ENCODE assay signal across 7 cellular contexts in the genomic region with DNA sequence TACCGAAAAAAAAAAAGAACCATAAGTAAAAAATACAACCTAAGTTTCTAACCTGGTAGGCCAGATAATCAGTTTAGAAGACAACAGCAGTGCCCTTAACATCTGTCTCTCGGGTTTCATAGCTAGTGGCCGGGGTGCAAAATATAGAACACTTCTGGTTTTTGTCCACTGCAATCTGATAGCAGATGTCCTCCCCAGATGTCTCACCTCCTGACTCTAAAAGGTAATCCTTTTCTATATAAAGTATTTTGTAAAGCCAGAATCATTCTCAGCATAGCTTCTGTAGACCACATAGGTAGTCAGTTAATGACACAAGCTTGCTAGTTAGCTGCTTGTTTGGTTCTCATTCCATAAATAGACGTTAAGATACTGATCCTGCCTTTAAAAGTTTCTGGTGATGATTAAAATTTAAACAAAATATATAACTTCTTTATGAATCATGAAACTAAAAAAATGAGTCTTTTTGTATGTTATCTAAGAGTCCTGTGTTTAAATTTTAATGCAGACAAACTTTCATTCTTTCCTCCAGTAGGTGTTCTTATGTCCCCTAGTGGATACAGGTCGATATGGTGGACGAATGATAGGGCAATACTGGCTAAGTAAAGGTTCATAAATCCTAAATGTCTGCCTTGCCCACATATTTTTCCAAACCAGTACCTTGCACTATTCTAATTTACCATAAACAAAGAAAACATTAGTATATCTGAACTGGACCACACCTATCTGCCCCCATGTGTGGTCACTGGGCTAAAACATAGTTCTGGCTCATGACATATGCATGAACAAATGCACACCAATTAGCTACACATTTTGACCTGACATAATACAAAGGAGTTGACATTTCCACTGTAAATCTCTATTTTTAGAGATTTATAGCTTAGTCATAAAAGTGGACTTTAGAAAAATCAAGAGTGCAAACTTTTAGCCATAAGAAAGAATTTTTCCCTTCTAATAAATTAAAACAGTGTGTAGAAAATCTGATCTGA.
DNase-seq lines count a peak whose midpoint lies in the region; ATAC-seq and TF ChIP-seq lines count a peak whose summit lies in the region.

No MANE protein-coding gene starts in this region.

- peak; percentile 43; the same call in 1 of the 2 replicates for TF ChIP-seq RAD21 in HCT116 (IDR thresholded peaks at IDR 0.05; ENCODE audit: low read depth)

- POLR2A ChIA-PET in HCT116 (lab: Charles Lee) = no interaction called here

- no TSS peak for BruUV-seq in HCT116 (replicated peaks; lab: Mats Ljungman, UMichigan)

- H3K9me3 ChIP-seq in HCT116 (ENCODE audit: control insufficient read depth in 1 of 2, insufficient read depth in 1 of 2, low read depth in 1 of 2, low read length in 2 of 2) = no peaks in the 10 kb centered on the region
- H3K9me3 ChIP-seq in OCI-LY1 (ENCODE audit: low read length) = no peaks in the 10 kb centered on the region

- ATAC-seq in GM18861 (IDR thresholded peaks at IDR 0.05; ENCODE audit: unreplicated experiment) (peak; percentile 73), HCT116 (no peak)

- H3K27ac ChIP-seq in HCT116 (ENCODE audit: low read depth, low read length) = no peak overlapping the region
- H3K27ac ChIP-seq in OCI-LY1 (ENCODE audit: low read depth, low read length, poor library complexity, severe bottlenecking) = peak overlapping the region; percentile 94

- H3K27me3 ChIP-seq in HCT116 (ENCODE audit: insufficient read depth, low read length) = no peaks in the 10 kb centered on the region
- no peaks in the 10 kb centered on the region for H3K27me3 ChIP-seq in OCI-LY1 (ENCODE audit: insufficient read depth, low read length)

- H3K4me3 ChIP-seq in HCT116 (replicated peaks in 1 of 2; ENCODE audit: low read depth in 1 of 2, low read length in 2 of 2) (no peak overlapping the region), OCI-LY1 (ENCODE audit: low read depth, low read length, poor library complexity, severe bottlenecking) (no peak overlapping the region)

- RAD21 ChIA-PET in HCT116 (lab: Charles Lee; ENCODE audit: low non-redundant PET in 1 of 2, low total read pairs in 2 of 2, uncharacterized antibody in 2 of 2, unreplicated experiment in 2 of 2) = no interaction called here

- intact Hi-C loops in HCT116 (cut with micrococcal nuclease) = no loop called here

- H3K4me2 ChIP-seq in HCT116 (ENCODE audit: low read length) = no peak overlapping the region
- H3K4me2 ChIP-seq in OCI-LY1 (ENCODE audit: low read length) = 0 out of 2 replicates have a peak overlapping the region, but pooled peaks have one; percentile 21

- H4K20me1 ChIP-seq in HCT116 (ENCODE audit: insufficient read depth) = 0 out of 2 replicates have a peak, but pooled peaks cover 8% of the 10 kb centered on the region
- no peaks in the 10 kb centered on the region for H4K20me1 ChIP-seq in OCI-LY1 (ENCODE audit: insufficient read depth, low read length)

- no peak overlapping the region for H2AFZ ChIP-seq in HCT116 (ENCODE audit: low read depth, low read length, poor library complexity, severe bottlenecking)
- no peak overlapping the region for H2AFZ ChIP-seq in OCI-LY1 (ENCODE audit: low read length)

- in situ Hi-C loops in KBM-7 (cut with MboI; ENCODE audit: low pct_unique_long_range_greater_than_20kb, low sequenced_read_pairs) = no loop called here

- H3K9ac ChIP-seq in HCT116 (ENCODE audit: low read length) (no peak overlapping the region), OCI-LY1 (ENCODE audit: low read length) (peak overlapping the region; percentile 49)

- no peak for DNase-seq in HCT116 (ENCODE audit: low read depth, low spot score)
- DNase-seq in lung microvascular endothelial cell (ENCODE audit: low read depth in 2 of 2) = peak; percentile 26 to 53
- DNase-seq in kidney glomerular epithelial cell (lab: John Stamatoyannopoulos, UW) = no peak
- no peak for DNase-seq in KBM-7
- DNase-seq in NCI-H2171 treated with DMSO at 0.1 percent for 48 hours (lab: John Stamatoyannopoulos, UW) = no peak

- H3K79me2 ChIP-seq in HCT116 (ENCODE audit: insufficient read depth, low read length) (no peaks in the 10 kb centered on the region), OCI-LY1 (ENCODE audit: insufficient read depth, low read length) (no peaks in the 10 kb centered on the region)

- H3K9me2 ChIP-seq in HCT116 (ENCODE audit: insufficient read depth) (no peaks in the 10 kb centered on the region), OCI-LY1 (ENCODE audit: low read depth, low read length) (no peaks in the 10 kb centered on the region)

- CTCF ChIA-PET in HCT116 (lab: Charles Lee) = interaction anchor here (1.5 to 1.7 kb wide), 2 partner anchors 12 to 458 kb away, joined by 4 to 5 read pairs; no protein-coding TSS in a partner anchor

- H3F3A ChIP-seq in OCI-LY1 (ENCODE audit: insufficient read depth, low read length) = no peaks in the 10 kb centered on the region

- H3K36me3 ChIP-seq in HCT116 (ENCODE audit: control insufficient read depth in 1 of 2, insufficient read depth in 2 of 2, low read length in 2 of 2) (no peaks in the 10 kb centered on the region), OCI-LY1 (ENCODE audit: insufficient read depth, low read length) (0 out of 2 replicates have a peak, but pooled peaks cover 6% of the 10 kb centered on the region)

- TF ChIP-seq POLR2A in HCT116 (IDR thresholded peaks at IDR 0.05; ENCODE audit: borderline replicate concordance, extremely low read depth, insufficient read depth, insufficient read length) = no peak

- TF ChIP-seq CTCF in HCT116 (IDR thresholded peaks at IDR 0.05 in 2 of 3, conservative IDR thresholded peaks at IDR 0.05 in 1 of 3; ENCODE audit: borderline replicate concordance in 1 of 3, insufficient read depth in 1 of 3, low read depth in 2 of 3, low read length in 2 of 3) (peak in 2 of 3 experiments; percentile 21 to 34; a peak in 4 of 6 replicates), OCI-LY1 (IDR thresholded peaks at IDR 0.05; ENCODE audit: low read length) (peak; percentile 39)

- H3K4me1 ChIP-seq in HCT116 (ENCODE audit: control insufficient read depth in 1 of 2, insufficient read depth in 2 of 2, low read length in 2 of 2) (no peaks in the 10 kb centered on the region), OCI-LY1 (ENCODE audit: insufficient read depth, low read length, severe bottlenecking) (peaks cover 58% of the 10 kb centered on the region)

TF ChIP-seq in HCT116, 20 proteins besides CTCF, POLR2A, EP300 and RAD21 (continues in another document):
- no peak for TF ChIP-seq JUND (IDR thresholded peaks at IDR 0.05)
- no peak for TF ChIP-seq POLR2AphosphoS5 (IDR thresholded peaks at IDR 0.05; ENCODE audit: low read depth, low read length)
- no peak for TF ChIP-seq EGR1 (IDR thresholded peaks at IDR 0.05; ENCODE audit: low read depth)
- no peak for TF ChIP-seq EZH2phosphoT487 (IDR thresholded peaks at IDR 0.05; ENCODE audit: borderline replicate concordance)
- TF ChIP-seq, protein P1, sequence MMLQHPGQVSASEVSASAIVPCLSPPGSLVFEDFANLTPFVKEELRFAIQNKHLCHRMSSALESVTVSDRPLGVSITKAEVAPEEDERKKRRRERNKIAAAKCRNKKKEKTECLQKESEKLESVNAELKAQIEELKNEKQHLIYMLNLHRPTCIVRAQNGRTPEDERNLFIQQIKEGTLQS (IDR thresholded peaks at IDR 0.05) = no peak
- TF ChIP-seq, protein P2, sequence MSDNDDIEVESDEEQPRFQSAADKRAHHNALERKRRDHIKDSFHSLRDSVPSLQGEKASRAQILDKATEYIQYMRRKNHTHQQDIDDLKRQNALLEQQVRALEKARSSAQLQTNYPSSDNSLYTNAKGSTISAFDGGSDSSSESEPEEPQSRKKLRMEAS (IDR thresholded peaks at IDR 0.05) = no peak
- TF ChIP-seq SIN3A (IDR thresholded peaks at IDR 0.05; ENCODE audit: low read depth) = no peak
- TF ChIP-seq CBX3 (IDR thresholded peaks at IDR 0.05; ENCODE audit: low read depth) = no peak
- TF ChIP-seq SP1 (IDR thresholded peaks at IDR 0.05; ENCODE audit: low read depth) = no peak
- TF ChIP-seq FOSL1 (IDR thresholded peaks at IDR 0.05; ENCODE audit: low read depth) = no peak
- no peak for TF ChIP-seq EZH2 (IDR thresholded peaks at IDR 0.05)
- TF ChIP-seq SRF (IDR thresholded peaks at IDR 0.05; ENCODE audit: low read depth) = no peak
- TF ChIP-seq, protein P3, sequence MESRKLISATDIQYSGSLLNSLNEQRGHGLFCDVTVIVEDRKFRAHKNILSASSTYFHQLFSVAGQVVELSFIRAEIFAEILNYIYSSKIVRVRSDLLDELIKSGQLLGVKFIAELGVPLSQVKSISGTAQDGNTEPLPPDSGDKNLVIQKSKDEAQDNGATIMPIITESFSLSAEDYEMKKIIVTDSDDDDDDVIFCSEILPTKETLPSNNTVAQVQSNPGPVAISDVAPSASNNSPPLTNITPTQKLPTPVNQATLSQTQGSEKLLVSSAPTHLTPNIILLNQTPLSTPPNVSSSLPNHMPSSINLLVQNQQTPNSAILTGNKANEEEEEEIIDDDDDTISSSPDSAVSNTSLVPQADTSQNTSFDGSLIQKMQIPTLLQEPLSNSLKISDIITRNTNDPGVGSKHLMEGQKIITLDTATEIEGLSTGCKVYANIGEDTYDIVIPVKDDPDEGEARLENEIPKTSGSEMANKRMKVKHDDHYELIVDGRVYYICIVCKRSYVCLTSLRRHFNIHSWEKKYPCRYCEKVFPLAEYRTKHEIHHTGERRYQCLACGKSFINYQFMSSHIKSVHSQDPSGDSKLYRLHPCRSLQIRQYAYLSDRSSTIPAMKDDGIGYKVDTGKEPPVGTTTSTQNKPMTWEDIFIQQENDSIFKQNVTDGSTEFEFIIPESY (IDR thresholded peaks at IDR 0.05; ENCODE audit: extremely low read depth, insufficient replicate concordance, low read length) = no peak

Comparison
In these comparisons a context has a peak if more than half of its experiments do, and no peak if none do; other contexts are left out.
1. DNase-seq: peak in lung microvascular endothelial cell (2 of 2); none in HCT116 (single experiment), kidney glomerular epithelial cell (single experiment), KBM-7 (single experiment) and NCI-H2171 treated with DMSO at 0.1 percent for 48 hours (single experiment).